1 cellular context compared by ENCODE assay signal in genomic region chr3:116338713-116339112, GRCh38.
TF ChIP-seq lines count a peak whose summit lies in the region.

No MANE protein-coding gene starts in this region.

TF ChIP-seq in GM23338, 12 proteins besides CTCF, POLR2A, EP300 and RAD21 (continued from another document):
- TF ChIP-seq JUNB (IDR thresholded peaks at IDR 0.05; ENCODE audit: unreplicated experiment), result no peak
